11 cellular contexts compared by ENCODE assay signal in the genomic region with DNA sequence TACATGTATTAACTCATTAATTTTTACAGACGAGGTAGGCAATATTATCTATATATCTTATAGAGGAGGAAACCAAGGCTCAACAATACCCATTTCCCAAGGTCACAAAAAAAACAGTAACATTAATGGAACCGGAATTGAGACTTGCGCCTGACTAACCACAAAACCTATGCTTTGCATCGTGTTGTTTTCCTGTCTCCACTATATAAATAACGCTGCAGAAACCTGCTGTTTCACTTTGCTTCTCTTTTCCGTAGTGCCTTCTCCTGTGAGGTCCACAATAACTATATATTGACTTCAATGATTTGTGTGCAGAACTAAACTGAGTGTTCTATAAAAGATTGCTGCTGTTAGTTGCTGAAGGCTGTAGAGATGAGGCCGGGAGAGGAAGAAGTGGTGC.
DNase-seq lines count a peak whose midpoint lies in the region; ATAC-seq lines count a peak whose summit lies in the region.
"Had no signal": no experiment of that assay in that cellular context is flagged by ENCODE, and none has a peak within 500 bp of the region (broad histone marks: within the 10 kb centered on the region; RNA-seq: fewer than 3 reads in every experiment).

No MANE protein-coding gene starts in this region.

- peak; percentile 75 for ATAC-seq in activated naive CD8-positive, alpha-beta T cell treated with anti-CD3 and anti-CD28 coated beads, Interleukin-2, amount 10 ng/mL, durations not matched to agents 7 days and 5 days (ENCODE audit: low read depth)
- peak; percentile 32 for ATAC-seq in HG02678 (IDR thresholded peaks at IDR 0.05; ENCODE audit: unreplicated experiment)
- ATAC-seq in stimulated activated naive CD8-positive, alpha-beta T cell treated with anti-CD3 and anti-CD28 coated beads, Interleukin-15, amount 100 ng/mL, for 72 hours, result peak; percentile 26
- ATAC-seq in HG02970 (IDR thresholded peaks at IDR 0.05; ENCODE audit: low FRiP score, unreplicated experiment), result no peak

- H3K27ac Mint-ChIP-seq in activated naive CD8-positive, alpha-beta T cell treated with anti-CD3 and anti-CD28 coated beads, Interleukin-2, amount 10 ng/mL, durations not matched to agents 7 days and 5 days, result peak overlapping the region; percentile 69
- H3K27ac Mint-ChIP-seq in activated naive CD8-positive, alpha-beta T cell treated with anti-CD3 and anti-CD28 coated beads for 36 hours, result no peak overlapping the region
- no peak overlapping the region for H3K27ac Mint-ChIP-seq in stimulated activated naive CD8-positive, alpha-beta T cell treated with anti-CD3 and anti-CD28 coated beads, Interleukin-15, amount 100 ng/mL, for 72 hours

- peaks cover 1% of the 10 kb centered on the region for H3K9me3 Mint-ChIP-seq in activated naive CD8-positive, alpha-beta T cell treated with anti-CD3 and anti-CD28 coated beads, Interleukin-2, amount 10 ng/mL, durations not matched to agents 7 days and 5 days
- H3K9me3 Mint-ChIP-seq in activated naive CD8-positive, alpha-beta T cell treated with anti-CD3 and anti-CD28 coated beads for 36 hours, result peaks cover 3% of the 10 kb centered on the region
- H3K9me3 Mint-ChIP-seq in stimulated activated naive CD8-positive, alpha-beta T cell treated with anti-CD3 and anti-CD28 coated beads, Interleukin-15, amount 100 ng/mL, for 72 hours, result peaks cover 0 to 7% of the 10 kb centered on the region in 2 donors

- H3K27me3 Mint-ChIP-seq in activated naive CD8-positive, alpha-beta T cell treated with anti-CD3 and anti-CD28 coated beads, Interleukin-2, amount 10 ng/mL, durations not matched to agents 7 days and 5 days, result no peaks in the 10 kb centered on the region
- H3K27me3 Mint-ChIP-seq in activated naive CD8-positive, alpha-beta T cell treated with anti-CD3 and anti-CD28 coated beads for 36 hours, result no peaks in the 10 kb centered on the region
- no peaks in the 10 kb centered on the region for H3K27me3 Mint-ChIP-seq in stimulated activated naive CD8-positive, alpha-beta T cell treated with anti-CD3 and anti-CD28 coated beads, Interleukin-15, amount 100 ng/mL, for 72 hours

- no peak for DNase-seq in activated naive CD8-positive, alpha-beta T cell treated with anti-CD3 and anti-CD28 coated beads, Interleukin-2, amount 10 ng/mL, durations not matched to agents 7 days and 5 days
- DNase-seq in activated naive CD8-positive, alpha-beta T cell treated with anti-CD3 and anti-CD28 coated beads for 36 hours, result no peak
- DNase-seq in NOMO-1 treated with DMSO at 0.1 percent for 48 hours (lab: John Stamatoyannopoulos, UW; ENCODE audit: unreplicated experiment) (peak; percentile 64), kidney glomerular epithelial cell (lab: John Stamatoyannopoulos, UW) (no peak)
- no peak for DNase-seq in stimulated activated naive CD8-positive, alpha-beta T cell treated with anti-CD3 and anti-CD28 coated beads, Interleukin-15, amount 100 ng/mL, for 72 hours
- DNase-seq in effector CD4-positive, alpha-beta T cell, result no peak
- DNase-seq: activated T-cell treated with anti-CD3 and anti-CD28 coated beads, Interleukin-2, amount 50 U/mL, for 72 hours; erythroblast; stimulated activated CD4-positive, alpha-beta T cell treated with anti-CD3 and anti-CD28 coated beads, Interleukin-4, amount 100 ng/mL, for 1 hour had no signal

- POLR2A ChIA-PET in activated naive CD8-positive, alpha-beta T cell treated with anti-CD3 and anti-CD28 coated beads, Interleukin-2, amount 10 ng/mL, durations not matched to agents 7 days and 5 days (lab: Charles Lee), result no interaction called here

- H3K36me3 Mint-ChIP-seq in activated naive CD8-positive, alpha-beta T cell treated with anti-CD3 and anti-CD28 coated beads, Interleukin-2, amount 10 ng/mL, durations not matched to agents 7 days and 5 days, result peaks cover 20% of the 10 kb centered on the region
- peaks cover 34% of the 10 kb centered on the region for H3K36me3 Mint-ChIP-seq in activated naive CD8-positive, alpha-beta T cell treated with anti-CD3 and anti-CD28 coated beads for 36 hours

- peak overlapping the region; percentile 61 for H3K4me3 Mint-ChIP-seq in activated naive CD8-positive, alpha-beta T cell treated with anti-CD3 and anti-CD28 coated beads, Interleukin-2, amount 10 ng/mL, durations not matched to agents 7 days and 5 days
- no peak overlapping the region for H3K4me3 Mint-ChIP-seq in activated naive CD8-positive, alpha-beta T cell treated with anti-CD3 and anti-CD28 coated beads for 36 hours
- H3K4me3 Mint-ChIP-seq in stimulated activated naive CD8-positive, alpha-beta T cell treated with anti-CD3 and anti-CD28 coated beads, Interleukin-15, amount 100 ng/mL, for 72 hours, result no peak overlapping the region

- peaks cover 32% of the 10 kb centered on the region for H3K4me1 Mint-ChIP-seq in activated naive CD8-positive, alpha-beta T cell treated with anti-CD3 and anti-CD28 coated beads, Interleukin-2, amount 10 ng/mL, durations not matched to agents 7 days and 5 days
- H3K4me1 Mint-ChIP-seq in activated naive CD8-positive, alpha-beta T cell treated with anti-CD3 and anti-CD28 coated beads for 36 hours, result peaks cover 22% of the 10 kb centered on the region
- H3K4me1 Mint-ChIP-seq in stimulated activated naive CD8-positive, alpha-beta T cell treated with anti-CD3 and anti-CD28 coated beads, Interleukin-15, amount 100 ng/mL, for 72 hours, result peaks cover 37% of the 10 kb centered on the region
